ENCODE assay signal across 16 cellular contexts in genomic region chr16:67941469-67942199, GRCh38. TPM values are rescaled to one million over a fixed set of nuclear protein-coding genes. Genes with fewer than 3 reads are reported as not detected.
DNase-seq lines count a peak whose midpoint lies in the region; ATAC-seq and TF ChIP-seq lines count a peak whose summit lies in the region.
"Had no signal": no experiment of that assay in that cellular context is flagged by ENCODE, and none has a peak within 500 bp of the region (broad histone marks: within the 10 kb centered on the region; RNA-seq: fewer than 3 reads in every experiment).

No MANE protein-coding gene starts in this region.

- H3K9me3 ChIP-seq in BLaER1 (no peaks in the 10 kb centered on the region), Caco-2 (no peaks in the 10 kb centered on the region), esophagus muscularis mucosa (no peaks in the 10 kb centered on the region)
- H3K9me3 ChIP-seq: heart right ventricle, right atrium auricular region had no signal

- peaks cover 90% of the 10 kb centered on the region for H3K36me3 Mint-ChIP-seq in Caco-2 (ENCODE audit: insufficient read depth, unreplicated experiment)
- peaks cover 14% of the 10 kb centered on the region for H3K36me3 Mint-ChIP-seq in WTC11

- H3K27ac Mint-ChIP-seq in Caco-2 (ENCODE audit: unreplicated experiment) (no peak overlapping the region), WTC11 (0 out of 2 replicates have a peak overlapping the region, but pooled peaks have one; percentile 45)

- H3K9ac ChIP-seq in BLaER1: no peak overlapping the region

- H3K4me1 Mint-ChIP-seq in Caco-2 (ENCODE audit: low read depth, unreplicated experiment): peaks cover 14% of the 10 kb centered on the region
- peaks cover 11% of the 10 kb centered on the region for H3K4me1 Mint-ChIP-seq in WTC11

- no peaks in the 10 kb centered on the region for H3K27me3 Mint-ChIP-seq in Caco-2 (ENCODE audit: insufficient read depth, unreplicated experiment)
- no peaks in the 10 kb centered on the region for H3K27me3 Mint-ChIP-seq in WTC11 (ENCODE audit: low read depth)

- BruUV-seq in Caco-2 (replicated peaks; lab: Mats Ljungman, UMichigan): no TSS peak

- H3K4me3 Mint-ChIP-seq in Caco-2 (ENCODE audit: unreplicated experiment) (peak overlapping the region; percentile 37), WTC11 (no peak overlapping the region)
- H3K4me3 Mint-ChIP-seq: nephron had no signal

- DNase-seq in Caco-2: no peak
- no peak for DNase-seq in WTC11 (ENCODE audit: low spot score)
- no peak for DNase-seq in esophagus muscularis mucosa (ENCODE audit: extremely low spot score)
- no peak for DNase-seq in NCI-H2171 treated with DMSO at 0.1 percent for 48 hours (lab: John Stamatoyannopoulos, UW)
- DNase-seq: cortex of kidney, heart right ventricle, NCI-H1092 treated with DMSO at 0.1 percent for 48 hours, NCI-H446 had no signal

- TF ChIP-seq POLR2A in esophagus muscularis mucosa (IDR thresholded peaks at IDR 0.05; ENCODE audit: low read depth): no peak

- H3K4me3 ChIP-seq in BLaER1: no peak overlapping the region
- no peak overlapping the region for H3K4me3 ChIP-seq in Caco-2 (ENCODE audit: low read depth, low read length)
- H3K4me3 ChIP-seq in esophagus muscularis mucosa: no peak overlapping the region
- H3K4me3 ChIP-seq: heart right ventricle, right atrium auricular region had no signal

- no peaks in the 10 kb centered on the region for H3K27me3 ChIP-seq in BLaER1
- H3K27me3 ChIP-seq in Caco-2 (replicated peaks; ENCODE audit: control insufficient read depth, insufficient read depth, low read length): no peaks in the 10 kb centered on the region
- no peaks in the 10 kb centered on the region for H3K27me3 ChIP-seq in esophagus muscularis mucosa
- H3K27me3 ChIP-seq: heart right ventricle, right atrium auricular region had no signal

- no peak overlapping the region for H3K27ac ChIP-seq in BLaER1
- H3K27ac ChIP-seq in esophagus muscularis mucosa (replicated peaks in 1 of 4): peak overlapping the region; percentile 31 to 85 (median 60)
- H3K27ac ChIP-seq: C4-2B had no signal

- peaks cover 9% of the 10 kb centered on the region; the same call in 1 of the 2 replicates for H4K20me1 ChIP-seq in BLaER1

- POLR2A ChIA-PET in Caco-2 (lab: Charles Lee) (interaction anchor here (0.5 kb wide), 1 partner anchor 404 kb away, joined by 3 read pairs; no protein-coding TSS in a partner anchor), WTC11 (lab: Charles Lee) (interaction anchor here (0.8 to 1.2 kb wide), 2 partner anchors 49 to 58 kb away, joined by 3 to 4 read pairs; partner anchors contain the start of gene PSKH1)

- peaks cover 47% of the 10 kb centered on the region for H3K36me3 ChIP-seq in BLaER1
- H3K36me3 ChIP-seq in Caco-2 (ENCODE audit: control insufficient read depth, insufficient read depth, low read length): no peaks in the 10 kb centered on the region; the same call in 1 of the 2 replicates
- H3K36me3 ChIP-seq in esophagus muscularis mucosa: peaks cover 37 to 78% (median 66%) of the 10 kb centered on the region in 4 donors

- TF ChIP-seq EP300 in esophagus muscularis mucosa (IDR thresholded peaks at IDR 0.05): no peak

- intact Hi-C loops in Caco-2 (cut with micrococcal nuclease; ENCODE audit: unreplicated experiment) (no loop called here), esophagus muscularis mucosa (cut with DNase I) (no loop called here)

- peaks cover 53% of the 10 kb centered on the region for H3K4me1 ChIP-seq in BLaER1
- peaks cover 12% of the 10 kb centered on the region; the same call in 1 of the 2 replicates for H3K4me1 ChIP-seq in Caco-2
- H3K4me1 ChIP-seq in esophagus muscularis mucosa: peaks cover 36 to 74% (median 64%) of the 10 kb centered on the region in 4 donors

- no peaks in the 10 kb centered on the region for H3K9me3 Mint-ChIP-seq in Caco-2 (ENCODE audit: unreplicated experiment)
- H3K9me3 Mint-ChIP-seq in WTC11: no peaks in the 10 kb centered on the region
- H3K9me3 Mint-ChIP-seq: nephron had no signal

- no peak for TF ChIP-seq CTCF in Caco-2 (IDR thresholded peaks at IDR 0.05; ENCODE audit: insufficient read depth in 1 of 2, low read depth in 1 of 2, low read length in 1 of 2, severe bottlenecking in 1 of 2, unreplicated experiment in 1 of 2)
- no peak for TF ChIP-seq CTCF in WTC11 (IDR thresholded peaks at IDR 0.05)
- no peak for TF ChIP-seq CTCF in esophagus muscularis mucosa (IDR thresholded peaks at IDR 0.05)

- H3K4me2 ChIP-seq in BLaER1: peak overlapping the region; percentile 20

- CTCF ChIA-PET in Caco-2 (lab: Charles Lee): interaction anchor here (0.6 to 1.6 kb wide), 7 partner anchors 12 to 696 kb away, joined by 3 to 6 read pairs (median 4); no protein-coding TSS in a partner anchor
- CTCF ChIA-PET in WTC11 (lab: Charles Lee): interaction anchor here (0.6 to 5.4 kb wide), 35 partner anchors 7 to 421 kb away, joined by 3 to 61 read pairs (median 5); partner anchors contain the start of genes DDX28, DUS2, NFATC3 and NRN1L

- WGBS in esophagus muscularis mucosa: 76% methylated on average over 8 of the region's 9 CpGs

- ATAC-seq in WTC11 (peak; percentile 7; the same call in 1 of the 2 replicates), HG02870 (IDR thresholded peaks at IDR 0.05; ENCODE audit: unreplicated experiment) (no peak), HG02840 (IDR thresholded peaks at IDR 0.05; ENCODE audit: low FRiP score, unreplicated experiment) (no peak)

TF ChIP-seq in WTC11, 78 proteins besides CTCF, POLR2A, EP300 and RAD21:
- TF ChIP-seq, protein P1, sequence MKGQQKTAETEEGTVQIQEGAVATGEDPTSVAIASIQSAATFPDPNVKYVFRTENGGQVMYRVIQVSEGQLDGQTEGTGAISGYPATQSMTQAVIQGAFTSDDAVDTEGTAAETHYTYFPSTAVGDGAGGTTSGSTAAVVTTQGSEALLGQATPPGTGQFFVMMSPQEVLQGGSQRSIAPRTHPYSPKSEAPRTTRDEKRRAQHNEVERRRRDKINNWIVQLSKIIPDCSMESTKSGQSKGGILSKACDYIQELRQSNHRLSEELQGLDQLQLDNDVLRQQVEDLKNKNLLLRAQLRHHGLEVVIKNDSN (CRISPR knock-in tag; IDR thresholded peaks at IDR 0.05): no peak
- 0 out of 2 replicates have a peak, but pooled peaks have one; percentile 22 for TF ChIP-seq FOXP1 (CRISPR knock-in tag; IDR thresholded peaks at IDR 0.05; ENCODE audit: borderline replicate concordance)

RNA-seq across cellular contexts. Expression of gene LCAT, which starts 2.3 kb away (rescaled TPM):
- total RNA-seq in Caco-2 (2022) (26.3 and 33.3 TPM in 2 replicates), WTC11 (2021) (23.3 to 38.3 TPM (median 25.8 TPM) in 3 replicates), esophagus muscularis mucosa (10 to 100 TPM; 13.9 to 43.1 (median 22.0) TPM)

RNA-seq across cellular contexts. Expression of gene PSMB10, which starts 5.0 kb away (rescaled TPM):
- total RNA-seq in Caco-2 (2022): 26.9 and 31.6 TPM in 2 replicates
- total RNA-seq in WTC11 (2021): 34.8 to 40.9 TPM (median 35.3 TPM) in 3 replicates
- total RNA-seq in esophagus muscularis mucosa: 10 to 100 TPM; 17.2 to 51.6 (median 36.1) TPM

RNA-seq across cellular contexts. Expression of gene CTRL, which starts 10.0 kb away (rescaled TPM):
- total RNA-seq in Caco-2 (2022) (0.66 and 2.3 TPM in 2 replicates), WTC11 (2021) (1.7 to 3.6 TPM (median 2.8 TPM) in 3 replicates), esophagus muscularis mucosa (1 to 10 TPM in 1 of 4 donors, under 1 TPM in 2, not detected in 1; 0.80 to 1.1 (median 0.99) TPM)

RNA-seq across cellular contexts. Expression of gene SLC12A4, which starts 26.8 kb away (rescaled TPM):
- total RNA-seq in Caco-2 (2022) (97.0 and 107 TPM in 2 replicates), WTC11 (2021) (67.5 to 94.1 TPM (median 73.7 TPM) in 3 replicates), esophagus muscularis mucosa (100 to 1,000 TPM in 1 of 4 donors, 10 to 100 TPM in 3; 65.8 to 142 (median 81.3) TPM)

RNA-seq across cellular contexts. Expression of gene DPEP3, which starts 38.7 kb away (rescaled TPM):
- total RNA-seq in Caco-2 (2022): not detected in 2 replicates
- 1.6 to 2.7 TPM (median 2.5 TPM) in 3 replicates for total RNA-seq in WTC11 (2021)
- under 1 TPM in 1 of 4 donors, not detected in 3; 0.17 TPM for total RNA-seq in esophagus muscularis mucosa
- total RNA-seq: OCI-LY7, right atrium auricular region, ureter had no signal
